ENCODE assay signal across 11 cellular contexts in the genomic region with DNA sequence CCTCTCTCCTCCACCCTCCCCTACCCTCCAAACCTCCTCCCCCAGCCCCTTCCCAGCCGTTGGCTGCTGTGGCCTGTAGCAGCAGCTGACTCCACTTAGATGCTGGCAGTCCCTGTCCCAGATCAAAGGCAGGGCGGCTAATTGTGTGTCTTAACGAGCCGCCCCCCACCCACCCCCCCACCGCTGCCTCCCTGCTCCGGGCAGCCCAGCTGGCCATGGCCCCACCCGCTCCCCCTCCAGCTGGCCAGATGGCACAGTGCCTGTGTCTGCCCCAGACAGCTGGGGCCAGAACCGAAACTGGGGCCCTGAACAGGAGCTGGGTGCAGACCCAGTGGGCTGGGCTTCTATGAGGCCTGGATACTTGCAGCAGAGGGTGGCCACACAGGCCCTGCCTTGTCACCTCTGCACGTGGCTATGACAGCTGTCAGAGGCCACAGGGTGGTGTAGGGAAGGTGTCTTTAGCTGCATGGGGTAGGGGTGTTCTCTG. TPM values are rescaled to one million over a fixed set of nuclear protein-coding genes. Genes with fewer than 3 reads are reported as not detected.
DNase-seq lines count a peak whose midpoint lies in the region; ATAC-seq lines count a peak whose summit lies in the region.
"Had no signal": no experiment of that assay in that cellular context is flagged by ENCODE, and none has a peak within 500 bp of the region (broad histone marks: within the 10 kb centered on the region; RNA-seq: fewer than 3 reads in every experiment).

No MANE protein-coding gene starts in this region.

- H3K4me2 ChIP-seq in Karpas-422 (ENCODE audit: low read depth, low read length, poor library complexity, severe bottlenecking) = peak overlapping the region; percentile 42

- H3K4me3 ChIP-seq in Karpas-422 (ENCODE audit: low read length) = peak overlapping the region; percentile 33; the same call in 1 of the 2 replicates
- H3K4me3 ChIP-seq: lung had no signal

- H3K27me3 ChIP-seq in Karpas-422 (ENCODE audit: low read length) = no peaks in the 10 kb centered on the region

- H3K9me3 ChIP-seq in Karpas-422 (ENCODE audit: low read length) = no peaks in the 10 kb centered on the region
- H3K9me3 ChIP-seq: Caco-2 had no signal

- H3K36me3 ChIP-seq in Karpas-422 (ENCODE audit: insufficient read depth, low read length) = no peaks in the 10 kb centered on the region

- H3K9ac ChIP-seq in Karpas-422 (ENCODE audit: low read length) = no peak overlapping the region

- peak; percentile 25 for ATAC-seq in GM21447 (IDR thresholded peaks at IDR 0.05; ENCODE audit: unreplicated experiment)

- no peak overlapping the region for H3K27ac ChIP-seq in Karpas-422 (ENCODE audit: low read length)

- H3K79me2 ChIP-seq in Karpas-422 (ENCODE audit: low read length) = no peaks in the 10 kb centered on the region

- DNase-seq in COLO668 (lab: John Stamatoyannopoulos, UW; ENCODE audit: unreplicated experiment) (peak; percentile 65), Karpas-422 (no peak), globus pallidus (ENCODE audit: low spot score) (peak; percentile 69), NCI-H2029 (lab: John Stamatoyannopoulos, UW) (no peak), DMS114 treated with DMSO at 0.1 percent for 48 hours (lab: John Stamatoyannopoulos, UW; ENCODE audit: unreplicated experiment) (no peak), mucosa of gallbladder (ENCODE audit: low spot score) (no peak)
- DNase-seq in stimulated activated CD8-positive, alpha-beta memory T cell treated with anti-CD3 and anti-CD28 coated beads, Interleukin-4, amount 100 ng/mL, for 48 hours = no peak
- DNase-seq: NK-92 treated with Interleukin-12 subunit alpha and Interleukin-12 subunit beta, amount 100 ng/mL, for 24 hours had no signal

- H2AFZ ChIP-seq in Karpas-422 (ENCODE audit: low read length) = no peak overlapping the region

- no peaks in the 10 kb centered on the region for H3K9me2 ChIP-seq in Karpas-422 (replicated peaks; ENCODE audit: insufficient read depth, low read length)

- peaks cover 22% of the 10 kb centered on the region for H3K4me1 ChIP-seq in Karpas-422 (ENCODE audit: low read length)

- no peaks in the 10 kb centered on the region for H4K20me1 ChIP-seq in Karpas-422 (ENCODE audit: insufficient read depth, low read depth, low read length)

RNA-seq across cellular contexts. Expression of gene WNT10A, which starts 5.9 kb away (rescaled TPM):
- total RNA-seq in Karpas-422 (2014; rRNA removed; shearing (Covaris generic); ENCODE audit: low replicate concordance) = 2.9 and 3.8 TPM in 2 replicates
- total RNA-seq in mucosa of gallbladder = 0.12 TPM

RNA-seq across cellular contexts. Expression of gene WNT6, which starts 26.9 kb away (rescaled TPM):
- total RNA-seq in Karpas-422 (2014; rRNA removed; shearing (Covaris generic); ENCODE audit: low replicate concordance) = 7.8 and 7.9 TPM in 2 replicates
- total RNA-seq in mucosa of gallbladder = 1.5 TPM

RNA-seq across cellular contexts. Expression of gene PRKAG3, which starts 54.9 kb away (rescaled TPM):
- not detected in 2 replicates for total RNA-seq in Karpas-422 (2014; rRNA removed; shearing (Covaris generic); ENCODE audit: low replicate concordance)
- total RNA-seq in mucosa of gallbladder = not detected
- total RNA-seq: Caco-2, lung had no signal

Comparison
In these comparisons a context has a peak if more than half of its experiments do, and no peak if none do; other contexts are left out.
1. DNase-seq: peak in COLO668 (single experiment) and globus pallidus (single experiment); none in Karpas-422 (single experiment), NCI-H2029 (single experiment), DMS114 treated with DMSO at 0.1 percent for 48 hours (single experiment), stimulated activated CD8-positive, alpha-beta memory T cell treated with anti-CD3 and anti-CD28 coated beads, Interleukin-4, amount 100 ng/mL, for 48 hours (single experiment) and mucosa of gallbladder (single experiment).